In genomic region chr1:31712625-31713024, GRCh38 we compare ENCODE assay signal across 11 cellular contexts. TPM values are rescaled to one million over a fixed set of nuclear protein-coding genes. Genes with fewer than 3 reads are reported as not detected.
DNase-seq lines count a peak whose midpoint lies in the region; ATAC-seq and FAIRE-seq lines count a peak whose summit lies in the region.
"Had no signal": no experiment of that assay in that cellular context is flagged by ENCODE, and none has a peak within 500 bp of the region (broad histone marks: within the 10 kb centered on the region; RNA-seq: fewer than 3 reads in every experiment).

No MANE protein-coding gene starts in this region.

- H3K27me3 ChIP-seq in muscle layer of duodenum (ENCODE audit: low read depth, low read length): no peaks in the 10 kb centered on the region

- peaks cover 8 to 34% of the 10 kb centered on the region in 2 donors for H3K4me1 ChIP-seq in muscle layer of duodenum (ENCODE audit: control insufficient read depth in 1 of 2, insufficient read depth in 2 of 2, low read length in 2 of 2)

- intact Hi-C loops in Right ventricle myocardium superior (cut with DNase I) (loop anchor here (5.0 to 10.0 kb wide), 2 partner anchors 35 to 52 kb away; partner anchors contain the start of gene ADGRB2), cardiac septum (cut with DNase I) (loop anchor here (1.0 to 5.0 kb wide), 3 partner anchors 8 to 75 kb away; partner anchors contain the start of gene COL16A1)

- ATAC-seq in Right ventricle myocardium superior (ENCODE audit: poor library complexity) (no peak), GM21825 (IDR thresholded peaks at IDR 0.05; ENCODE audit: unreplicated experiment) (no peak), GM21786 (IDR thresholded peaks at IDR 0.05; ENCODE audit: unreplicated experiment) (no peak)

- H3K9me3 ChIP-seq in muscle layer of duodenum (ENCODE audit: control insufficient read depth in 1 of 2, low read length in 2 of 2): no peaks in the 10 kb centered on the region

- peak overlapping the region; percentile 81 for H3K27ac ChIP-seq in muscle layer of duodenum (ENCODE audit: low read length)
- H3K27ac ChIP-seq: 22Rv1 had no signal

- peak; percentile 54 for FAIRE-seq in endometrium (lab: Jason Lieb, UNC)

- DNase-seq in Right ventricle myocardium superior (peak; percentile 69), cardiac septum (ENCODE audit: low spot score) (no peak), retina (no peak)
- DNase-seq in NK-92 treated with Interleukin-12 subunit alpha and Interleukin-12 subunit beta, amount 100 ng/mL, for 24 hours (lab: John Stamatoyannopoulos, UW): no peak
- DNase-seq: NCI-H69, nucleus accumbens had no signal

- peaks cover 0 to 3% of the 10 kb centered on the region in 2 donors for H3K36me3 ChIP-seq in muscle layer of duodenum (ENCODE audit: control insufficient read depth in 1 of 2, insufficient read depth in 2 of 2, low read length in 2 of 2)

- no peak overlapping the region for H3K4me3 ChIP-seq in muscle layer of duodenum (ENCODE audit: low read depth in 1 of 2, low read length in 2 of 2)

RNA-seq across cellular contexts. Expression of gene COL16A1, which starts 8.8 kb away (rescaled TPM):
- total RNA-seq in Right ventricle myocardium superior (10.9 TPM), cardiac septum (45.9 TPM)

RNA-seq across cellular contexts. Expression of gene ADGRB2, which starts 51.5 kb away (rescaled TPM):
- total RNA-seq in Right ventricle myocardium superior (14.7 TPM), cardiac septum (7.7 TPM)
